In genomic region chr4:70687821-70688794, GRCh38 we compare ENCODE assay signal across 8 cellular contexts. TPM values are rescaled to one million over a fixed set of nuclear protein-coding genes. Genes with fewer than 3 reads are reported as not detected.
DNase-seq lines count a peak whose midpoint lies in the region; ATAC-seq and TF ChIP-seq lines count a peak whose summit lies in the region.

UTP3 (plus strand) TSS chr4:70688532; CDS start chr4:70688678, 146 bp downstream.

- peaks cover 17% of the 10 kb centered on the region for H3K4me1 ChIP-seq in RWPE2 (ENCODE audit: insufficient read depth, poor library complexity, severe bottlenecking)

- no peaks in the 10 kb centered on the region for H3K9me3 Mint-ChIP-seq in natural killer cell treated with Interleukin-12 subunit alpha and Interleukin-12 subunit beta and Interleukin-15 and Interleukin-18, amount 100 ng/mL, for 72 hours
- no peaks in the 10 kb centered on the region for H3K9me3 Mint-ChIP-seq in stimulated activated naive CD8-positive, alpha-beta T cell treated with anti-CD3 and anti-CD28 coated beads, Interleukin-15, Interleukin-2, amounts not matched to agents 100 ng/mL and 50 ng/mL, for 24 hours

- H3K27ac Mint-ChIP-seq in natural killer cell treated with Interleukin-12 subunit alpha and Interleukin-12 subunit beta and Interleukin-15 and Interleukin-18, amount 100 ng/mL, for 72 hours = peak within 1 kb of the TSS; percentile 97 to 99
- peak within 1 kb of the TSS; percentile 99 for H3K27ac Mint-ChIP-seq in stimulated activated naive CD8-positive, alpha-beta T cell treated with anti-CD3 and anti-CD28 coated beads, Interleukin-15, Interleukin-2, amounts not matched to agents 100 ng/mL and 50 ng/mL, for 24 hours

- H3K36me3 Mint-ChIP-seq in natural killer cell treated with Interleukin-12 subunit alpha and Interleukin-12 subunit beta and Interleukin-15 and Interleukin-18, amount 100 ng/mL, for 72 hours = peaks cover 16% of the 10 kb centered on the region
- H3K36me3 Mint-ChIP-seq in stimulated activated naive CD8-positive, alpha-beta T cell treated with anti-CD3 and anti-CD28 coated beads, Interleukin-15, Interleukin-2, amounts not matched to agents 100 ng/mL and 50 ng/mL, for 24 hours (ENCODE audit: low read depth) = peaks cover 40% of the 10 kb centered on the region

- ATAC-seq in RWPE2 (ENCODE audit: low read depth) = peak; percentile 96
- ATAC-seq in natural killer cell treated with Interleukin-12 subunit alpha and Interleukin-12 subunit beta and Interleukin-15 and Interleukin-18, amount 100 ng/mL, for 72 hours = peak; percentile 95 to 96

- H3K4me3 ChIP-seq in LNCaP clone FGC (ENCODE audit: low read depth, low read length) (peak within 1 kb of the TSS; percentile 91), RWPE2 (ENCODE audit: severe bottlenecking) (peak within 1 kb of the TSS; percentile 71)

- peaks cover 0 to 2% of the 10 kb centered on the region in 2 donors for H3K27me3 Mint-ChIP-seq in natural killer cell treated with Interleukin-12 subunit alpha and Interleukin-12 subunit beta and Interleukin-15 and Interleukin-18, amount 100 ng/mL, for 72 hours
- no peaks in the 10 kb centered on the region for H3K27me3 Mint-ChIP-seq in stimulated activated naive CD8-positive, alpha-beta T cell treated with anti-CD3 and anti-CD28 coated beads, Interleukin-15, Interleukin-2, amounts not matched to agents 100 ng/mL and 50 ng/mL, for 24 hours

- peaks cover 31 to 36% of the 10 kb centered on the region in 2 donors for H3K4me1 Mint-ChIP-seq in natural killer cell treated with Interleukin-12 subunit alpha and Interleukin-12 subunit beta and Interleukin-15 and Interleukin-18, amount 100 ng/mL, for 72 hours (ENCODE audit: low read depth in 2 of 2)
- H3K4me1 Mint-ChIP-seq in stimulated activated naive CD8-positive, alpha-beta T cell treated with anti-CD3 and anti-CD28 coated beads, Interleukin-15, Interleukin-2, amounts not matched to agents 100 ng/mL and 50 ng/mL, for 24 hours (ENCODE audit: low read depth) = peaks cover 47% of the 10 kb centered on the region

- peak within 1 kb of the TSS; percentile 100 for H3K4me3 Mint-ChIP-seq in natural killer cell treated with Interleukin-12 subunit alpha and Interleukin-12 subunit beta and Interleukin-15 and Interleukin-18, amount 100 ng/mL, for 72 hours
- peak within 1 kb of the TSS; percentile 99 for H3K4me3 Mint-ChIP-seq in stimulated activated naive CD8-positive, alpha-beta T cell treated with anti-CD3 and anti-CD28 coated beads, Interleukin-15, Interleukin-2, amounts not matched to agents 100 ng/mL and 50 ng/mL, for 24 hours

- H3K9me3 ChIP-seq in RWPE2 (ENCODE audit: severe bottlenecking) = no peaks in the 10 kb centered on the region

- peaks cover 25% of the 10 kb centered on the region for H3K36me3 ChIP-seq in RWPE2 (ENCODE audit: low read depth)

- DNase-seq in ELF-1 (ENCODE audit: low read depth, low spot score) (peak; percentile 99), GOT3 (lab: John Stamatoyannopoulos, UW) (peak; percentile 85), LNCaP clone FGC (ENCODE audit: low read depth) (peak; percentile 99), RWPE2 (ENCODE audit: low spot score) (peak; percentile 91), fibroblast of peridontal ligament (ENCODE audit: extremely low read depth) (peak; percentile 100)
- DNase-seq in activated T-helper 9 cell treated with anti-CD3 and anti-CD28 coated beads, Interleukin-2, amount 50 U/mL, for 16 hours (ENCODE audit: low read depth) = peak; percentile 89
- peak; percentile 96 for DNase-seq in natural killer cell treated with Interleukin-12 subunit alpha and Interleukin-12 subunit beta and Interleukin-15 and Interleukin-18, amount 100 ng/mL, for 72 hours (ENCODE audit: low spot score)

- TF ChIP-seq CTCF in LNCaP clone FGC (IDR thresholded peaks at IDR 0.05; ENCODE audit: control insufficient read depth, extremely low read depth, insufficient read depth) (peak; percentile 96), RWPE2 (IDR thresholded peaks at IDR 0.05; ENCODE audit: poor library complexity, severe bottlenecking) (peak; percentile 98)

- no peaks in the 10 kb centered on the region for H3K27me3 ChIP-seq in RWPE2 (ENCODE audit: insufficient read depth, poor library complexity, severe bottlenecking)

- H3K27ac ChIP-seq in RWPE2 (ENCODE audit: poor library complexity, severe bottlenecking) = peak within 1 kb of the TSS; percentile 66

RNA-seq across cellular contexts. Expression of gene UTP3, which starts in this region (rescaled TPM):
- total RNA-seq in natural killer cell treated with Interleukin-12 subunit alpha and Interleukin-12 subunit beta and Interleukin-15 and Interleukin-18, amount 100 ng/mL, for 72 hours = 10 to 100 TPM; 33.8 to 49.8 TPM

Comparison
In these comparisons a context has a peak if more than half of its experiments do, and no peak if none do; other contexts are left out.
1. Peak in every context shown above with its lines: DNase-seq, ATAC-seq, H3K4me3 ChIP-seq and H3K27ac ChIP-seq.